In genomic region chr3:42547401-42547945, GRCh38 we compare ENCODE assay signal across 8 cellular contexts. TPM values are rescaled to one million over a fixed set of nuclear protein-coding genes. Genes with fewer than 3 reads are reported as not detected.
DNase-seq lines count a peak whose midpoint lies in the region; ATAC-seq and TF ChIP-seq lines count a peak whose summit lies in the region.

No MANE protein-coding gene starts in this region.

- H3K27ac Mint-ChIP-seq in Calu3 (ENCODE audit: unreplicated experiment): no peak overlapping the region
- H3K27ac Mint-ChIP-seq in naive thymus-derived CD8-positive, alpha-beta T cell: peak overlapping the region in 4 of 10 donors; percentile 20 to 73 (median 41)
- no peak overlapping the region for H3K27ac Mint-ChIP-seq in stimulated activated memory B cell treated with anti-CD40 and anti-IgM and Interleukin-4, amounts not matched to agents 10 μg/mL and 1 μg/mL and 100 μg/mL, for 72 hours

- no peak for TF ChIP-seq POLR2A in esophagus muscularis mucosa (IDR thresholded peaks at IDR 0.05; ENCODE audit: low read depth)

- no TSS peak for BruUV-seq in Calu3 (replicated peaks; lab: Mats Ljungman, UMichigan)

- no peak for TF ChIP-seq EP300 in esophagus muscularis mucosa (IDR thresholded peaks at IDR 0.05)

- H3K36me3 Mint-ChIP-seq in Calu3 (ENCODE audit: insufficient read depth, unreplicated experiment): no peaks in the 10 kb centered on the region
- peaks cover 0 to 35% (median 0%) of the 10 kb centered on the region in 3 donors for H3K36me3 Mint-ChIP-seq in naive thymus-derived CD8-positive, alpha-beta T cell
- H3K36me3 Mint-ChIP-seq in stimulated activated memory B cell treated with anti-CD40 and anti-IgM and Interleukin-4, amounts not matched to agents 10 μg/mL and 1 μg/mL and 100 μg/mL, for 72 hours: peaks cover 27% of the 10 kb centered on the region

- H3K4me3 Mint-ChIP-seq in Calu3 (ENCODE audit: low read depth, unreplicated experiment): no peak overlapping the region
- H3K4me3 Mint-ChIP-seq in naive thymus-derived CD8-positive, alpha-beta T cell: no peak overlapping the region
- H3K4me3 Mint-ChIP-seq in stimulated activated memory B cell treated with anti-CD40 and anti-IgM and Interleukin-4, amounts not matched to agents 10 μg/mL and 1 μg/mL and 100 μg/mL, for 72 hours: no peak overlapping the region

- TF ChIP-seq CTCF in Calu3 (IDR thresholded peaks at IDR 0.05; ENCODE audit: unreplicated experiment) (peak; percentile 80), esophagus muscularis mucosa (IDR thresholded peaks at IDR 0.05) (peak; percentile 82 to 96 (median 94))

- H3K4me1 ChIP-seq in HAP-1: no peaks in the 10 kb centered on the region
- H3K4me1 ChIP-seq in esophagus muscularis mucosa: peaks cover 14 to 34% (median 29%) of the 10 kb centered on the region in 4 donors

- in situ Hi-C loops in HAP-1 (cut with MboI; ENCODE audit: low sequenced_read_pairs): no loop called here

- H3K9me3 ChIP-seq in HAP-1 (no peaks in the 10 kb centered on the region), esophagus muscularis mucosa (no peaks in the 10 kb centered on the region)

- no peaks in the 10 kb centered on the region for H3K9me3 Mint-ChIP-seq in Calu3 (ENCODE audit: low read depth, unreplicated experiment)
- H3K9me3 Mint-ChIP-seq in naive thymus-derived CD8-positive, alpha-beta T cell: no peaks in the 10 kb centered on the region
- no peaks in the 10 kb centered on the region for H3K9me3 Mint-ChIP-seq in stimulated activated memory B cell treated with anti-CD40 and anti-IgM and Interleukin-4, amounts not matched to agents 10 μg/mL and 1 μg/mL and 100 μg/mL, for 72 hours

- H3K36me3 ChIP-seq in HAP-1 (replicated peaks) (peaks cover 15% of the 10 kb centered on the region), esophagus muscularis mucosa (peaks cover 0 to 47% (median 26%) of the 10 kb centered on the region in 4 donors)

- no peak overlapping the region for H3K27ac ChIP-seq in esophagus muscularis mucosa (replicated peaks in 1 of 4)

- peak; percentile 75 to 92 for ATAC-seq in naive thymus-derived CD8-positive, alpha-beta T cell
- ATAC-seq in stimulated activated memory B cell treated with anti-CD40 and anti-IgM and Interleukin-4, amounts not matched to agents 10 μg/mL and 1 μg/mL and 100 μg/mL, for 72 hours: peak; percentile 74

- intact Hi-C loops in Calu3 (cut with micrococcal nuclease; ENCODE audit: unreplicated experiment): loop anchor here (2.0 to 10.0 kb wide), 2 partner anchors 93 to 317 kb away; no protein-coding TSS in a partner anchor
- intact Hi-C loops in esophagus muscularis mucosa (cut with DNase I): loop anchor here (5.0 kb wide), 1 partner anchor 315 kb away; no protein-coding TSS in a partner anchor

- H3K4me3 ChIP-seq in HAP-1: no peak overlapping the region
- no peak overlapping the region for H3K4me3 ChIP-seq in esophagus muscularis mucosa

- DNase-seq in Calu3 (peak; percentile 76), HAP-1 (ENCODE audit: low spot score in 2 of 2) (peak; percentile 26 to 80), NOMO-1 treated with DMSO at 0.1 percent for 48 hours (lab: John Stamatoyannopoulos, UW; ENCODE audit: unreplicated experiment) (peak; percentile 16), activated T-cell treated with anti-CD3 and anti-CD28 coated beads for 24 hours (ENCODE audit: low read depth) (peak; percentile 52), esophagus muscularis mucosa (ENCODE audit: extremely low spot score) (no peak), MV-4-11 (lab: John Stamatoyannopoulos, UW) (no peak)
- DNase-seq in naive thymus-derived CD8-positive, alpha-beta T cell: peak; percentile 35 to 76 (median 62)

- H3K27me3 Mint-ChIP-seq in Calu3 (ENCODE audit: unreplicated experiment): no peaks in the 10 kb centered on the region
- H3K27me3 Mint-ChIP-seq in naive thymus-derived CD8-positive, alpha-beta T cell: no peaks in the 10 kb centered on the region
- no peaks in the 10 kb centered on the region for H3K27me3 Mint-ChIP-seq in stimulated activated memory B cell treated with anti-CD40 and anti-IgM and Interleukin-4, amounts not matched to agents 10 μg/mL and 1 μg/mL and 100 μg/mL, for 72 hours

- no peaks in the 10 kb centered on the region for H3K4me1 Mint-ChIP-seq in Calu3 (ENCODE audit: low read depth, unreplicated experiment)
- H3K4me1 Mint-ChIP-seq in naive thymus-derived CD8-positive, alpha-beta T cell: peaks cover 0 to 7% (median 2%) of the 10 kb centered on the region in 4 donors
- no peaks in the 10 kb centered on the region for H3K4me1 Mint-ChIP-seq in stimulated activated memory B cell treated with anti-CD40 and anti-IgM and Interleukin-4, amounts not matched to agents 10 μg/mL and 1 μg/mL and 100 μg/mL, for 72 hours

- POLR2A ChIA-PET in naive thymus-derived CD8-positive, alpha-beta T cell (lab: Charles Lee): interaction anchor here (1.3 to 4.6 kb wide), 2 partner anchors 39 to 45 kb away, joined by 4 to 24 read pairs; partner anchors contain the start of gene VIPR1

- no peaks in the 10 kb centered on the region for H3K27me3 ChIP-seq in HAP-1 (ENCODE audit: low read depth)
- H3K27me3 ChIP-seq in esophagus muscularis mucosa: peaks cover 0 to 4% (median 0%) of the 10 kb centered on the region in 4 donors

- 50% methylated on average over 7 of the region's 7 CpGs for whole genome bisulfite sequencing in esophagus muscularis mucosa

- CTCF ChIA-PET in Calu3 (lab: Charles Lee): interaction anchor here (1.0 kb wide), 1 partner anchor 318 kb away, joined by 4 read pairs; no protein-coding TSS in a partner anchor

RNA-seq across cellular contexts. Expression of gene SEC22C, which starts 34.3 kb away (rescaled TPM):
- 32.1 and 42.3 TPM in 2 replicates for total RNA-seq in Calu3 (2022)
- total RNA-seq in esophagus muscularis mucosa: 10 to 100 TPM; 52.7 to 62.7 (median 57.9) TPM
- 10 to 100 TPM; 40.6 to 47.6 TPM for total RNA-seq in naive thymus-derived CD8-positive, alpha-beta T cell
- polyA plus RNA-seq in naive thymus-derived CD8-positive, alpha-beta T cell: 10 to 100 TPM; 33.9 to 39.3 (median 38.2) TPM

RNA-seq across cellular contexts. Expression of gene SS18L2, which starts 43.2 kb away (rescaled TPM):
- total RNA-seq in Calu3 (2022): 23.7 and 25.3 TPM in 2 replicates
- 10 to 100 TPM; 11.1 to 15.6 (median 13.6) TPM for total RNA-seq in esophagus muscularis mucosa
- 10 to 100 TPM; 39.8 to 43.9 TPM for total RNA-seq in naive thymus-derived CD8-positive, alpha-beta T cell
- 100 to 1,000 TPM; 129 to 136 (median 136) TPM for polyA plus RNA-seq in naive thymus-derived CD8-positive, alpha-beta T cell

RNA-seq across cellular contexts. Expression of gene VIPR1, which starts 45.0 kb away (rescaled TPM):
- total RNA-seq in Calu3 (2022): 16.6 and 19.2 TPM in 2 replicates
- 1 to 10 TPM; 3.0 to 6.6 (median 4.6) TPM for total RNA-seq in esophagus muscularis mucosa
- total RNA-seq in naive thymus-derived CD8-positive, alpha-beta T cell: 100 to 1,000 TPM; 122 TPM
- 10 to 100 TPM; 16.2 to 40.3 (median 28.8) TPM for polyA plus RNA-seq in naive thymus-derived CD8-positive, alpha-beta T cell

RNA-seq across cellular contexts. Expression of gene NKTR, which starts 53.0 kb away (rescaled TPM):
- total RNA-seq in Calu3 (2022): 61.3 and 70.0 TPM in 2 replicates
- 10 to 100 TPM; 24.7 to 73.1 (median 36.0) TPM for total RNA-seq in esophagus muscularis mucosa
- 100 to 1,000 TPM; 244 to 254 TPM for total RNA-seq in naive thymus-derived CD8-positive, alpha-beta T cell
- 10 to 100 TPM in 2 of 3 donors, 1 to 10 TPM in 1; 9.5 to 14.3 (median 10.8) TPM for polyA plus RNA-seq in naive thymus-derived CD8-positive, alpha-beta T cell

Comparison
In these comparisons a context has a peak if more than half of its experiments do, and no peak if none do; other contexts are left out.
1. DNase-seq: peak in Calu3 (single experiment), HAP-1 (2 of 2), NOMO-1 treated with DMSO at 0.1 percent for 48 hours (single experiment), activated T-cell treated with anti-CD3 and anti-CD28 coated beads for 24 hours (single experiment) and naive thymus-derived CD8-positive, alpha-beta T cell (10 of 10); none in esophagus muscularis mucosa (single experiment) and MV-4-11 (single experiment).